In genomic region chr14:104284107-104284592, GRCh38 we compare ENCODE assay signal across 18 cellular contexts.
DNase-seq lines count a peak whose midpoint lies in the region; ATAC-seq and TF ChIP-seq lines count a peak whose summit lies in the region.
"Had no signal": no experiment of that assay in that cellular context is flagged by ENCODE, and none has a peak within 500 bp of the region (broad histone marks: within the 10 kb centered on the region; RNA-seq: fewer than 3 reads in every experiment).

No MANE protein-coding gene starts in this region.

- TF ChIP-seq POLR2A in suprapubic skin (IDR thresholded peaks at IDR 0.05), result no peak

- H3K4me3 ChIP-seq in right atrium auricular region (no peak overlapping the region), suprapubic skin (no peak overlapping the region)
- H3K4me3 ChIP-seq: GM23248, lung had no signal

- H3K9me3 ChIP-seq in right atrium auricular region (no peaks in the 10 kb centered on the region), suprapubic skin (no peaks in the 10 kb centered on the region)

- H3K27me3 Mint-ChIP-seq in activated naive CD8-positive, alpha-beta T cell treated with anti-CD3 and anti-CD28 coated beads, Interleukin-2, amount 50 U/mL, for 24 hours, result no peaks in the 10 kb centered on the region
- H3K27me3 Mint-ChIP-seq: activated CD8-positive, alpha-beta T cell treated with anti-CD3 and anti-CD28 coated beads for 36 hours had no signal

- H3K36me3 Mint-ChIP-seq in activated naive CD8-positive, alpha-beta T cell treated with anti-CD3 and anti-CD28 coated beads, Interleukin-2, amount 50 U/mL, for 24 hours (ENCODE audit: low read depth), result no peaks in the 10 kb centered on the region
- H3K36me3 Mint-ChIP-seq: naive thymus-derived CD8-positive, alpha-beta T cell had no signal

- no peak overlapping the region for H3K27ac Mint-ChIP-seq in activated naive CD8-positive, alpha-beta T cell treated with anti-CD3 and anti-CD28 coated beads, Interleukin-2, amount 50 U/mL, for 24 hours
- H3K27ac Mint-ChIP-seq: activated CD8-positive, alpha-beta T cell treated with anti-CD3 and anti-CD28 coated beads for 36 hours had no signal

- no peak overlapping the region for H3K4me3 Mint-ChIP-seq in activated naive CD8-positive, alpha-beta T cell treated with anti-CD3 and anti-CD28 coated beads, Interleukin-2, amount 50 U/mL, for 24 hours
- H3K4me3 Mint-ChIP-seq: activated CD8-positive, alpha-beta T cell treated with anti-CD3 and anti-CD28 coated beads for 36 hours; central memory CD8-positive, alpha-beta T cell; naive thymus-derived CD8-positive, alpha-beta T cell had no signal

- H3K4me1 ChIP-seq in right atrium auricular region (no peaks in the 10 kb centered on the region), suprapubic skin (no peaks in the 10 kb centered on the region)

- no peak overlapping the region for H3K27ac ChIP-seq in right atrium auricular region
- no peak overlapping the region for H3K27ac ChIP-seq in suprapubic skin
- H3K27ac ChIP-seq: GM23248 had no signal

- 75% methylated on average over 4 of the region's 9 CpGs for WGBS in suprapubic skin

- DNase-seq in Right ventricle myocardium superior (peak; percentile 21), right atrium auricular region (ENCODE audit: low spot score) (no peak), NCI-H69 (lab: John Stamatoyannopoulos, UW) (peak; percentile 85), left kidney (ENCODE audit: low read depth, low spot score) (peak; percentile 58), suprapubic skin (ENCODE audit: low spot score in 2 of 2) (peak; percentile 57 to 58), NOMO-1 treated with DMSO at 0.1 percent for 48 hours (lab: John Stamatoyannopoulos, UW; ENCODE audit: unreplicated experiment) (no peak)
- DNase-seq in activated naive CD8-positive, alpha-beta T cell treated with anti-CD3 and anti-CD28 coated beads, Interleukin-2, amount 50 U/mL, for 24 hours, result no peak
- DNase-seq: activated CD8-positive, alpha-beta T cell treated with anti-CD3 and anti-CD28 coated beads for 36 hours; amygdala; Calu3; GM23248; Karpas-422; NCI-H187; stimulated activated CD4-positive, alpha-beta T cell treated with anti-CD3 and anti-CD28 coated beads, Interleukin-2, amount 100 ng/mL, for 48 hours; stimulated activated CD8-positive, alpha-beta memory T cell treated with anti-CD3 and anti-CD28 coated beads, Interleukin-4, amount 100 ng/mL, for 48 hours had no signal

- intact Hi-C loops in Right ventricle myocardium superior (cut with DNase I), result no loop called here

- no peak for ATAC-seq in Right ventricle myocardium superior (ENCODE audit: poor library complexity)
- no peak for ATAC-seq in activated naive CD8-positive, alpha-beta T cell treated with anti-CD3 and anti-CD28 coated beads, Interleukin-2, amount 50 U/mL, for 24 hours
- ATAC-seq: activated CD8-positive, alpha-beta T cell treated with anti-CD3 and anti-CD28 coated beads for 36 hours; naive thymus-derived CD8-positive, alpha-beta T cell had no signal

- no peaks in the 10 kb centered on the region for H3K4me1 Mint-ChIP-seq in activated naive CD8-positive, alpha-beta T cell treated with anti-CD3 and anti-CD28 coated beads, Interleukin-2, amount 50 U/mL, for 24 hours
- H3K4me1 Mint-ChIP-seq: central memory CD8-positive, alpha-beta T cell had no signal

- H3K27me3 ChIP-seq in right atrium auricular region (no peaks in the 10 kb centered on the region), suprapubic skin (peaks cover 13% of the 10 kb centered on the region)

- H3K9me3 Mint-ChIP-seq in activated naive CD8-positive, alpha-beta T cell treated with anti-CD3 and anti-CD28 coated beads, Interleukin-2, amount 50 U/mL, for 24 hours, result peaks cover 7% of the 10 kb centered on the region

- H3K36me3 ChIP-seq in right atrium auricular region, result no peaks in the 10 kb centered on the region
- H3K36me3 ChIP-seq in suprapubic skin, result no peaks in the 10 kb centered on the region

- no peak for TF ChIP-seq EP300 in suprapubic skin (IDR thresholded peaks at IDR 0.05)

- no peak for TF ChIP-seq CTCF in right atrium auricular region (IDR thresholded peaks at IDR 0.05)
- TF ChIP-seq CTCF in suprapubic skin (IDR thresholded peaks at IDR 0.05), result no peak

Comparison
In these comparisons a context has a peak if more than half of its experiments do, and no peak if none do; other contexts are left out.
1. DNase-seq: peak in Right ventricle myocardium superior (single experiment), NCI-H69 (single experiment), left kidney (single experiment) and suprapubic skin (2 of 2); none in right atrium auricular region (single experiment), activated naive CD8-positive, alpha-beta T cell treated with anti-CD3 and anti-CD28 coated beads, Interleukin-2, amount 50 U/mL, for 24 hours (single experiment) and NOMO-1 treated with DMSO at 0.1 percent for 48 hours (single experiment).